In genomic region chrY:18459136-18459535, GRCh38 we compare ENCODE assay signal across 8 cellular contexts.
DNase-seq lines count a peak whose midpoint lies in the region; ATAC-seq, FAIRE-seq and TF ChIP-seq lines count a peak whose summit lies in the region.
"Not testable (repeated sequence)": the region's sequence is repeated elsewhere in the genome, so short reads cannot be mapped to it uniquely, and the experiment has no call there.

No MANE protein-coding gene starts in this region.

- ATAC-seq in A549 (peak; percentile 73 to 74; a peak in 3 of 6 replicates), GM19043 (IDR thresholded peaks at IDR 0.05; ENCODE audit: low read depth, unreplicated experiment) (peak; percentile 57), left lobe of liver (peak; percentile 74)
- ATAC-seq in activated CD4-positive, alpha-beta T cell treated with anti-CD3 and anti-CD28 coated beads for 36 hours: peak; percentile 33
- peak; percentile 76 for ATAC-seq in stimulated activated naive CD8-positive, alpha-beta T cell treated with anti-CD3 and anti-CD28 coated beads, Interleukin-15, amount 100 ng/mL, for 72 hours

- CTCF ChIA-PET in A549 (lab: Yijun Ruan, JAX); activated CD4-positive, alpha-beta T cell treated with anti-CD3 and anti-CD28 coated beads for 36 hours (lab: Charles Lee); endothelial cell of umbilical vein (lab: Charles Lee): not testable (repeated sequence)

- intact Hi-C loops in activated CD4-positive, alpha-beta T cell treated with anti-CD3 and anti-CD28 coated beads for 36 hours (cut with DNase I, micrococcal nuclease); endothelial cell of umbilical vein (cut with micrococcal nuclease): not testable (repeated sequence)

- H3K4me3 Mint-ChIP-seq in activated CD4-positive, alpha-beta T cell treated with anti-CD3 and anti-CD28 coated beads for 36 hours; stimulated activated naive CD8-positive, alpha-beta T cell treated with anti-CD3 and anti-CD28 coated beads, Interleukin-15, amount 100 ng/mL, for 72 hours: not testable (repeated sequence)

- TF ChIP-seq EP300 in A549 (IDR thresholded peaks at IDR 0.05): not testable (repeated sequence)

- not testable (repeated sequence) for FAIRE-seq in A549 (lab: Jason Lieb, UNC)
- peak; percentile 76 for FAIRE-seq in GM12891 (lab: Jason Lieb, UNC)
- FAIRE-seq in RCC 7860 (lab: Jason Lieb, UNC): peak; percentile 83
- FAIRE-seq in endothelial cell of umbilical vein (lab: Jason Lieb, UNC): peak; percentile 65

- not testable (repeated sequence) for H3K27ac ChIP-seq in A549; endothelial cell of umbilical vein (ENCODE audit: insufficient read depth, low read depth, low read length)

- not testable (repeated sequence) for H3K27me3 Mint-ChIP-seq in activated CD4-positive, alpha-beta T cell treated with anti-CD3 and anti-CD28 coated beads for 36 hours; stimulated activated naive CD8-positive, alpha-beta T cell treated with anti-CD3 and anti-CD28 coated beads, Interleukin-15, amount 100 ng/mL, for 72 hours

- not testable (repeated sequence) for H3K4me1 ChIP-seq in A549; endothelial cell of umbilical vein (ENCODE audit: control insufficient read depth, extremely low read depth, insufficient read depth, low read length)

- H4K20me1 ChIP-seq in endothelial cell of umbilical vein (replicated peaks; ENCODE audit: control insufficient read depth, extremely low read depth, insufficient read depth, low read length): not testable (repeated sequence)

- not testable (repeated sequence) for H3K27me3 ChIP-seq in endothelial cell of umbilical vein (ENCODE audit: control insufficient read depth in 2 of 2, insufficient read depth in 2 of 2, low read length in 2 of 2)

- H3K27ac Mint-ChIP-seq in activated CD4-positive, alpha-beta T cell treated with anti-CD3 and anti-CD28 coated beads for 36 hours; stimulated activated naive CD8-positive, alpha-beta T cell treated with anti-CD3 and anti-CD28 coated beads, Interleukin-15, amount 100 ng/mL, for 72 hours: not testable (repeated sequence)

- not testable (repeated sequence) for DNase-seq in A549 (ENCODE audit: low read depth in 1 of 2, low spot score in 1 of 2); GM12891 (ENCODE audit: insufficient read length, low spot score); RCC 7860 (ENCODE audit: low spot score); activated CD4-positive, alpha-beta T cell treated with anti-CD3 and anti-CD28 coated beads for 36 hours; endothelial cell of umbilical vein (ENCODE audit: low read depth, low spot score); left lobe of liver (ENCODE audit: low spot score); stimulated activated naive CD8-positive, alpha-beta T cell treated with anti-CD3 and anti-CD28 coated beads, Interleukin-15, amount 100 ng/mL, for 72 hours

- TF ChIP-seq RAD21 in A549 (conservative IDR thresholded peaks at IDR 0.05 in 1 of 2, IDR thresholded peaks at IDR 0.05 in 1 of 2): not testable (repeated sequence)

- H3K9me3 ChIP-seq in A549; endothelial cell of umbilical vein (replicated peaks; ENCODE audit: control insufficient read depth, insufficient read depth, low read length): not testable (repeated sequence)

- TF ChIP-seq POLR2A in A549 (IDR thresholded peaks at IDR 0.05; ENCODE audit: low read length); GM12891 (IDR thresholded peaks at IDR 0.05; ENCODE audit: low read depth, low read length); endothelial cell of umbilical vein (IDR thresholded peaks at IDR 0.05; ENCODE audit: low read depth, low read length): not testable (repeated sequence)

- TF ChIP-seq CTCF in A549 (IDR thresholded peaks at IDR 0.05); endothelial cell of umbilical vein (IDR thresholded peaks at IDR 0.05; ENCODE audit: extremely low read depth in 1 of 2, insufficient read depth in 1 of 2, low read depth in 1 of 2, low read length in 2 of 2): not testable (repeated sequence)

- dilution Hi-C loops in endothelial cell of umbilical vein (cut with MboI; ENCODE audit: extremely low pct_ligation_motif_present, low sequenced_read_pairs): not testable (repeated sequence)

- not testable (repeated sequence) for H3K4me1 Mint-ChIP-seq in activated CD4-positive, alpha-beta T cell treated with anti-CD3 and anti-CD28 coated beads for 36 hours; stimulated activated naive CD8-positive, alpha-beta T cell treated with anti-CD3 and anti-CD28 coated beads, Interleukin-15, amount 100 ng/mL, for 72 hours

- not testable (repeated sequence) for H3K9me1 ChIP-seq in endothelial cell of umbilical vein (replicated peaks; ENCODE audit: control insufficient read depth, extremely low read depth, insufficient read depth, low read length)

- not testable (repeated sequence) for H3K4me2 ChIP-seq in A549; endothelial cell of umbilical vein (ENCODE audit: insufficient read depth, low read length)

- BruUV-seq in endothelial cell of umbilical vein (replicated peaks; lab: Mats Ljungman, UMichigan): not testable (repeated sequence)

- no CpG with 5 or more reads among the region's 3 CpGs for WGBS in A549 (ENCODE audit: missing lambda C conversion rate)

- not testable (repeated sequence) for H3K4me3 ChIP-seq in A549; endothelial cell of umbilical vein (replicated peaks in 1 of 3; ENCODE audit: insufficient read depth in 1 of 3, low read depth in 1 of 3, low read length in 3 of 3)

- POLR2A ChIA-PET in A549 (lab: Yijun Ruan, JAX); activated CD4-positive, alpha-beta T cell treated with anti-CD3 and anti-CD28 coated beads for 36 hours (lab: Charles Lee); endothelial cell of umbilical vein (lab: Charles Lee): not testable (repeated sequence)

- H2AFZ ChIP-seq in endothelial cell of umbilical vein (ENCODE audit: low read depth, low read length): not testable (repeated sequence)

- H3K36me3 ChIP-seq in endothelial cell of umbilical vein (ENCODE audit: control insufficient read depth in 2 of 2, extremely low read depth in 1 of 2, insufficient read depth in 2 of 2, low read length in 2 of 2): not testable (repeated sequence)

- not testable (repeated sequence) for H3K36me3 Mint-ChIP-seq in activated CD4-positive, alpha-beta T cell treated with anti-CD3 and anti-CD28 coated beads for 36 hours (ENCODE audit: low read depth)

- H3K9ac ChIP-seq in endothelial cell of umbilical vein (replicated peaks; ENCODE audit: extremely low read depth, insufficient read depth, low read length): not testable (repeated sequence)

- H3K9me3 Mint-ChIP-seq in activated CD4-positive, alpha-beta T cell treated with anti-CD3 and anti-CD28 coated beads for 36 hours (ENCODE audit: low read depth); stimulated activated naive CD8-positive, alpha-beta T cell treated with anti-CD3 and anti-CD28 coated beads, Interleukin-15, amount 100 ng/mL, for 72 hours: not testable (repeated sequence)

- H3K79me2 ChIP-seq in endothelial cell of umbilical vein (ENCODE audit: control insufficient read depth, insufficient read depth, low read length): not testable (repeated sequence)
